ENCODE assay signal across 9 cellular contexts in genomic region chr20:23047738-23048214, GRCh38. TPM values are rescaled to one million over a fixed set of nuclear protein-coding genes. Genes with fewer than 3 reads are reported as not detected.
DNase-seq lines count a peak whose midpoint lies in the region; ATAC-seq and TF ChIP-seq lines count a peak whose summit lies in the region.
"Had no signal": no experiment of that assay in that cellular context is flagged by ENCODE, and none has a peak within 500 bp of the region (broad histone marks: within the 10 kb centered on the region; RNA-seq: fewer than 3 reads in every experiment).

No MANE protein-coding gene starts in this region.

- no peaks in the 10 kb centered on the region for H3K36me3 ChIP-seq in colonic mucosa
- no peaks in the 10 kb centered on the region for H3K36me3 ChIP-seq in right lobe of liver
- no peaks in the 10 kb centered on the region for H3K36me3 ChIP-seq in suprapubic skin

- H3K4me3 ChIP-seq in colonic mucosa, result peak overlapping the region; percentile 33
- H3K4me3 ChIP-seq in right lobe of liver, result peak overlapping the region; percentile 39 to 51 (median 40)
- H3K4me3 ChIP-seq in suprapubic skin, result peak overlapping the region; percentile 69

- H3K9me3 ChIP-seq in colonic mucosa (no peaks in the 10 kb centered on the region), right lobe of liver (no peaks in the 10 kb centered on the region), suprapubic skin (no peaks in the 10 kb centered on the region)

- no peak overlapping the region for H3K9ac ChIP-seq in colonic mucosa (ENCODE audit: low read depth in 2 of 2, low read length in 2 of 2)

- intact Hi-C loops in colonic mucosa (cut with DNase I) (loop anchor here (10.0 kb wide), 1 partner anchor 157 kb away; no protein-coding TSS in a partner anchor), right lobe of liver (cut with DNase I) (no loop called here)

- WGBS in right lobe of liver (ENCODE audit: insufficient coverage, low coverage, low lambda C conversion rate, missing lambda C conversion rate), result no CpG with 5 or more reads among the region's 47 CpGs
- 16% methylated on average over 18 of the region's 47 CpGs for WGBS in suprapubic skin

- H3K4me1 ChIP-seq in colonic mucosa, result peaks cover 6% of the 10 kb centered on the region
- peaks cover 0 to 20% (median 0%) of the 10 kb centered on the region in 4 donors for H3K4me1 ChIP-seq in right lobe of liver
- H3K4me1 ChIP-seq in suprapubic skin, result peaks cover 71% of the 10 kb centered on the region

- no peak for TF ChIP-seq EP300 in suprapubic skin (IDR thresholded peaks at IDR 0.05)

- no peak for TF ChIP-seq CTCF in colonic mucosa (IDR thresholded peaks at IDR 0.05)
- TF ChIP-seq CTCF in right lobe of liver (IDR thresholded peaks at IDR 0.05), result no peak
- no peak for TF ChIP-seq CTCF in suprapubic skin (IDR thresholded peaks at IDR 0.05)

- ATAC-seq in right lobe of liver (no peak), GM19463 (IDR thresholded peaks at IDR 0.05; ENCODE audit: unreplicated experiment) (no peak), GM18502 (IDR thresholded peaks at IDR 0.05; ENCODE audit: poor library complexity, unreplicated experiment) (no peak)

- DNase-seq in DMS53 (lab: John Stamatoyannopoulos, UW), result peak; percentile 31
- no peak for DNase-seq in DMS53 treated with DMSO at 0.1 percent for 48 hours (lab: John Stamatoyannopoulos, UW; ENCODE audit: unreplicated experiment)
- no peak for DNase-seq in colonic mucosa
- peak in 1 of 3 donors; percentile 39 for DNase-seq in right lobe of liver
- DNase-seq in suprapubic skin (ENCODE audit: low spot score in 2 of 2), result no peak
- no peak for DNase-seq in NCI-H1048 (lab: John Stamatoyannopoulos, UW)
- DNase-seq: NCI-H524 treated with DMSO at 0.1 percent for 48 hours had no signal

- TF ChIP-seq POLR2A in right lobe of liver (IDR thresholded peaks at IDR 0.05), result no peak
- TF ChIP-seq POLR2A in suprapubic skin (IDR thresholded peaks at IDR 0.05), result no peak

- H3K27me3 ChIP-seq in colonic mucosa (peaks cover 53% of the 10 kb centered on the region), right lobe of liver (peaks cover 0 to 11% of the 10 kb centered on the region in 2 donors), suprapubic skin (peaks cover 29% of the 10 kb centered on the region)

- H3K27ac ChIP-seq in colonic mucosa (no peak overlapping the region), right lobe of liver (no peak overlapping the region), suprapubic skin (peak overlapping the region; percentile 95)

RNA-seq across cellular contexts. Expression of gene THBD, which starts 1.7 kb away (rescaled TPM):
- 1 to 10 TPM; 2.3 to 6.3 TPM for total RNA-seq in colonic mucosa
- 10 to 100 TPM in 2 of 6 experiments, 1 to 10 TPM in 4; 1.4 to 15.6 (median 4.9) TPM for total RNA-seq in right lobe of liver
- total RNA-seq in suprapubic skin, result 100 to 1,000 TPM in 3 of 4 donors, 10 to 100 TPM in 1; 39.7 to 329 (median 241) TPM

RNA-seq across cellular contexts. Expression of gene SSTR4, which starts 12.7 kb away (rescaled TPM):
- total RNA-seq in colonic mucosa (not detected), right lobe of liver (not detected), suprapubic skin (not detected)

RNA-seq across cellular contexts. Expression of gene CD93, which starts 38.3 kb away (rescaled TPM):
- total RNA-seq in colonic mucosa (10 to 100 TPM in 1 of 2 donors, 1 to 10 TPM in 1; 5.3 to 20.3 TPM), right lobe of liver (10 to 100 TPM in 2 of 6 experiments, 1 to 10 TPM in 4; 3.9 to 21.5 (median 9.2) TPM), suprapubic skin (10 to 100 TPM in 3 of 4 donors, 1 to 10 TPM in 1; 8.1 to 25.1 (median 16.2) TPM)
